14 cellular contexts compared by ENCODE assay signal in genomic region chr11:72439455-72439854, GRCh38. TPM values are rescaled to one million over a fixed set of nuclear protein-coding genes. Genes with fewer than 3 reads are reported as not detected.
A peak's percentile ranks its signal among the peaks of the same experiment; 100 is the strongest.
DNase-seq lines count a peak whose midpoint lies in the region; ATAC-seq and TF ChIP-seq lines count a peak whose summit lies in the region.
"Had no signal": no experiment of that assay in that cellular context is flagged by ENCODE, and none has a peak within 500 bp of the region (broad histone marks: within the 10 kb centered on the region; RNA-seq: fewer than 3 reads in every experiment).

No MANE protein-coding gene starts in this region.

- H3K27ac ChIP-seq in right atrium auricular region (peak overlapping the region in 1 of 2 donors; percentile 12), suprapubic skin (peak overlapping the region; percentile 77)
- H3K27ac ChIP-seq: pancreas, SJCRH30, vagina, VCaP had no signal

- no peak for DNase-seq in left ventricle myocardium superior
- no peak for DNase-seq in right atrium auricular region (ENCODE audit: low spot score)
- DNase-seq in fibroblast of peridontal ligament (ENCODE audit: extremely low read depth), result peak; percentile 86
- no peak for DNase-seq in suprapubic skin (ENCODE audit: low spot score in 2 of 2)
- no peak for DNase-seq in NCI-H1436 (lab: John Stamatoyannopoulos, UW)
- DNase-seq: activated CD8-positive, alpha-beta memory T cell treated with anti-CD3 and anti-CD28 coated beads, Interleukin-2, amount 10 ng/mL, durations not matched to agents 7 days and 5 days; hypothalamus; pancreas had no signal

- intact Hi-C loops in left ventricle myocardium superior (cut with micrococcal nuclease), result no loop called here

- H3K9me3 ChIP-seq in right atrium auricular region (no peaks in the 10 kb centered on the region), suprapubic skin (no peaks in the 10 kb centered on the region)
- H3K9me3 ChIP-seq: pancreas, SJCRH30, vagina had no signal

- H3K36me3 ChIP-seq in right atrium auricular region (no peaks in the 10 kb centered on the region), suprapubic skin (no peaks in the 10 kb centered on the region)
- H3K36me3 ChIP-seq: pancreas, SJCRH30, vagina had no signal

- no peak for TF ChIP-seq EP300 in suprapubic skin (IDR thresholded peaks at IDR 0.05)

- no peak for TF ChIP-seq CTCF in right atrium auricular region (IDR thresholded peaks at IDR 0.05)
- no peak for TF ChIP-seq CTCF in suprapubic skin (IDR thresholded peaks at IDR 0.05)

- no peaks in the 10 kb centered on the region for H3K27me3 ChIP-seq in right atrium auricular region
- H3K27me3 ChIP-seq in suprapubic skin, result no peaks in the 10 kb centered on the region
- H3K27me3 ChIP-seq: pancreas, SJCRH30, vagina had no signal

- H3K4me1 ChIP-seq in right atrium auricular region, result no peaks in the 10 kb centered on the region
- peaks cover 10% of the 10 kb centered on the region for H3K4me1 ChIP-seq in suprapubic skin
- H3K4me1 ChIP-seq: pancreas had no signal

- ATAC-seq in left ventricle myocardium superior (peak; percentile 33), SK-N-SH treated with all-trans-retinoic acid at 6 μM for 48 hours (peak; percentile 29; the same call in 1 of the 3 replicates), HG03159 (IDR thresholded peaks at IDR 0.05; ENCODE audit: unreplicated experiment) (no peak), HG03439 (IDR thresholded peaks at IDR 0.05; ENCODE audit: unreplicated experiment) (no peak)
- ATAC-seq: activated CD8-positive, alpha-beta memory T cell treated with anti-CD3 and anti-CD28 coated beads, Interleukin-2, amount 10 ng/mL, durations not matched to agents 7 days and 5 days had no signal

- WGBS in suprapubic skin, result 41% methylated on average over 2 of the region's 2 CpGs

- no peak for TF ChIP-seq POLR2A in suprapubic skin (IDR thresholded peaks at IDR 0.05)

- no peak overlapping the region for H3K4me3 ChIP-seq in right atrium auricular region
- no peak overlapping the region for H3K4me3 ChIP-seq in suprapubic skin
- H3K4me3 ChIP-seq: pancreas, SJCRH30, vagina had no signal

TF ChIP-seq in SK-N-SH treated with all-trans-retinoic acid at 6 μM for 48 hours, 23 proteins besides CTCF, POLR2A, EP300 and RAD21:
- TF ChIP-seq PATZ1 (CRISPR knock-in tag; IDR thresholded peaks at IDR 0.05; ENCODE audit: borderline replicate concordance), result no peak
- no peak for TF ChIP-seq ZNF565 (CRISPR knock-in tag; conservative IDR thresholded peaks at IDR 0.05; ENCODE audit: low read depth)
- TF ChIP-seq ZFP30 (CRISPR knock-in tag; IDR thresholded peaks at IDR 0.05), result no peak
- no peak for TF ChIP-seq TOX (CRISPR knock-in tag; IDR thresholded peaks at IDR 0.05; ENCODE audit: borderline replicate concordance)
- TF ChIP-seq BACH2 (CRISPR knock-in tag; IDR thresholded peaks at IDR 0.05; ENCODE audit: borderline replicate concordance), result no peak
- TF ChIP-seq OSR1 (CRISPR knock-in tag; IDR thresholded peaks at IDR 0.05), result no peak
- TF ChIP-seq GLIS3 (CRISPR knock-in tag; IDR thresholded peaks at IDR 0.05), result no peak
- no peak for TF ChIP-seq ZC3H10 (CRISPR knock-in tag; IDR thresholded peaks at IDR 0.05)
- no peak for TF ChIP-seq CSRNP3 (CRISPR knock-in tag; IDR thresholded peaks at IDR 0.05)
- TF ChIP-seq TCF4 (CRISPR knock-in tag; IDR thresholded peaks at IDR 0.05; ENCODE audit: borderline replicate concordance), result no peak
- no peak for TF ChIP-seq ZNF70 (CRISPR knock-in tag; IDR thresholded peaks at IDR 0.05)
- no peak for TF ChIP-seq CSDC2 (CRISPR knock-in tag; IDR thresholded peaks at IDR 0.05)
- no peak for TF ChIP-seq CREB5 (CRISPR knock-in tag; IDR thresholded peaks at IDR 0.05; ENCODE audit: low read depth)
- no peak for TF ChIP-seq SNAI2 (CRISPR knock-in tag; IDR thresholded peaks at IDR 0.05)

RNA-seq across cellular contexts. Expression of gene CLPB, which starts 5.1 kb away (rescaled TPM):
- total RNA-seq in left ventricle myocardium superior (16.4 TPM), right atrium auricular region (10 to 100 TPM; 14.0 to 23.2 TPM), suprapubic skin (10 to 100 TPM; 14.7 to 23.4 (median 19.3) TPM)

Comparison
In these comparisons a context has a peak if more than half of its experiments do, and no peak if none do; other contexts are left out.
1. ATAC-seq: peak in left ventricle myocardium superior (single experiment) and SK-N-SH treated with all-trans-retinoic acid at 6 μM for 48 hours (single experiment); none in HG03159 (single experiment) and HG03439 (single experiment).